Comparison of ENCODE assay signal across 8 cellular contexts in the genomic region with DNA sequence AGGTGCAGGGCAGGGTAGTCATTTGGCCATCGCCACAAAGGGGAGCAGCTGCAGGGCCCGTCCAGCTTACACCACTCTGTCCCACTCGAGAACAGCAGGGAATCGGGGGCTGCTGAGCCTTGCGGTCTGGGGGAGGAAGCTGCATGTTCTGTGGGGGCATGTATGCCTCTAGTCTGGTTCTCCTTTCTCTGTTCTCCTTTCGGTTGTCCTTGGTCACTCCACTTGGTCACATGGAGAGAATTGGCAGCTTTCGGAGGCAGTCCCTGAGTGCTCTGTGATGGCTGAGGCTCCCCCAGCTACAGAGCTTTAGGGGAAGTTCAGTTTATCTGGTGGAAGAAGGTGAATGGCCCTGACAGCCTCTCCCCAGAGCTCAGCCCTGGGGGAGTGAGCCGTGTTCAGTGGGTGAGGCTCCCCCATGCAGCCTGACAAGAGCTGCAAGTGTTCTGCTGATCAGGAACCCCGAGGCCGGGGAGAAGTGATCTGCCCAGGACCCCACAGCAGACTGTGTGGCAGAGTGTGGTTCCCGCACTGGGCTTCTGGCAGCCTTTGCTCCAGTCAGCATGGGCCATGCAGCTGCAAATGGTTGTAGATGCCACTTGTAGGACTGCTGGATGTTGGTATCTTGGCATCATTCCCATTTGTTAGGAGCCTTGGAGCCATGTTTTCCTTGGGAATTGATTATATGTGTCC. TPM values are rescaled to one million over a fixed set of nuclear protein-coding genes. Genes with fewer than 3 reads are reported as not detected.
DNase-seq lines count a peak whose midpoint lies in the region; ATAC-seq lines count a peak whose summit lies in the region.

No MANE protein-coding gene starts in this region.

- H3K27ac ChIP-seq in esophagus (ENCODE audit: low read depth in 2 of 2, low read length in 1 of 2), result peak overlapping the region; percentile 35 to 58

- H3K27me3 ChIP-seq in esophagus (ENCODE audit: control insufficient read depth in 1 of 2, insufficient read depth in 2 of 2, low read length in 2 of 2), result no peaks in the 10 kb centered on the region

- H3K4me1 ChIP-seq in esophagus (ENCODE audit: control insufficient read depth in 2 of 2, insufficient read depth in 2 of 2, low read length in 1 of 2), result peaks cover 0 to 10% of the 10 kb centered on the region in 2 donors

- ATAC-seq in HG02678 (IDR thresholded peaks at IDR 0.05; ENCODE audit: unreplicated experiment), result peak; percentile 93

- DNase-seq in activated CD8-positive, alpha-beta memory T cell treated with anti-CD3 and anti-CD28 coated beads for 24 hours, result peak; percentile 65
- DNase-seq in activated CD8-positive, alpha-beta memory T cell treated with anti-CD3 and anti-CD28 coated beads, Interleukin-2, amount 50 U/mL, for 4 hours, result no peak
- DNase-seq in NOMO-1 treated with DMSO at 0.1 percent for 48 hours (lab: John Stamatoyannopoulos, UW; ENCODE audit: unreplicated experiment), result peak; percentile 98
- DNase-seq in stimulated activated CD8-positive, alpha-beta memory T cell treated with anti-CD3 and anti-CD28 coated beads, Interleukin-4, amount 100 ng/mL, for 48 hours, result peak; percentile 34
- DNase-seq in NCI-H446 (lab: John Stamatoyannopoulos, UW), result no peak
- no peak for DNase-seq in HK-2 (ENCODE audit: unreplicated experiment)

- no peaks in the 10 kb centered on the region for H3K9me3 ChIP-seq in esophagus (ENCODE audit: control insufficient read depth in 2 of 2, insufficient read depth in 1 of 2, low read depth in 1 of 2, low read length in 1 of 2)

- 66 to 67% methylated on average over 11 of the region's 11 CpGs for WGBS in esophagus, 2 donors

- no peaks in the 10 kb centered on the region for H3K36me3 ChIP-seq in esophagus (ENCODE audit: control insufficient read depth in 2 of 2, insufficient read depth in 2 of 2, low read length in 1 of 2)

- H3K4me3 ChIP-seq in esophagus (ENCODE audit: low read depth in 1 of 2, low read length in 2 of 2), result no peak overlapping the region

RNA-seq across cellular contexts. Expression of a gene that starts 22.3 kb away (rescaled TPM):
- 1 to 10 TPM in 1 of 2 donors, under 1 TPM in 1; 0.41 to 4.0 TPM for polyA plus RNA-seq in esophagus

Comparison
In these comparisons a context has a peak if more than half of its experiments do, and no peak if none do; other contexts are left out.
1. DNase-seq: peak in activated CD8-positive, alpha-beta memory T cell treated with anti-CD3 and anti-CD28 coated beads for 24 hours (single experiment), NOMO-1 treated with DMSO at 0.1 percent for 48 hours (single experiment) and stimulated activated CD8-positive, alpha-beta memory T cell treated with anti-CD3 and anti-CD28 coated beads, Interleukin-4, amount 100 ng/mL, for 48 hours (single experiment); none in activated CD8-positive, alpha-beta memory T cell treated with anti-CD3 and anti-CD28 coated beads, Interleukin-2, amount 50 U/mL, for 4 hours (single experiment), NCI-H446 (0 of 2) and HK-2 (single experiment).